Comparison of ENCODE assay signal across 8 cellular contexts in the genomic region with DNA sequence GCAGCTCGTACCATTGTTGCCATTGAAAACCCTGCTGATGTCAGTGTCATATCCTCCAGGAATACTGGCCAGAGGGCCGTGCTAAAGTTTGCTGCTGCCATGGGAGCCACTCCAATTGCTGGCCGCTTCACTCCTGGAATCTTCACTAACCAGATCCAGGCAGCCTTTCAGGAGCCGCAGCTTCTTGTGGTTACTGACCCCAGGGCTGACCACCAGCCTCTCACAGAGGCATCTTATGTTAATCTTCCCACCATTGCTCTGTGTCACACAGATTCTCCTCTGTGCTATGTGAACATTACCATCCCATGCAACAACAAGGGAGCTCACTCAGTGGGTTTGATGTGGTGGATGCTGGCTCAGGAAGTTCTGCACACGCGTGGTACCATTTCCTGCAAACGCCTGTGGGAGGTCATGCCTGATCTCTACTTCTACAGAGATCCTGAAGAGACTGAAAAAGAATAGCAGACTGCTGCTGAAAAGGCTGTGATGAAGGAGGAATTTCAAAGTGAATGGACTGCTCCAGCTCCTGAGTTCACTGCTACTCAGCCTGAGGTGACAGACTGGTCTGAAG.
DNase-seq lines count a peak whose midpoint lies in the region; ATAC-seq and TF ChIP-seq lines count a peak whose summit lies in the region.
"Not testable (repeated sequence)": the region's sequence is repeated elsewhere in the genome, so short reads cannot be mapped to it uniquely, and the experiment has no call there.

No MANE protein-coding gene starts in this region.

- not testable (repeated sequence) for H3K4me3 Mint-ChIP-seq in activated CD4-positive, alpha-beta T cell treated with anti-CD3 and anti-CD28 coated beads, Interleukin-2, amount 10 ng/mL, durations not matched to agents 24 days and 14 days
- H3K4me3 Mint-ChIP-seq in activated naive CD4-positive, alpha-beta T cell treated with anti-CD3 and anti-CD28 coated beads for 36 hours = peak overlapping the region; percentile 47
- H3K4me3 Mint-ChIP-seq in activated naive CD8-positive, alpha-beta T cell = peak overlapping the region; percentile 59
- H3K4me3 Mint-ChIP-seq in naive thymus-derived CD8-positive, alpha-beta T cell = peak overlapping the region; percentile 60 to 83 (median 76)

- H3K4me2 ChIP-seq in BLaER1 (peak overlapping the region; percentile 23; the same call in 1 of the 2 replicates), DND-41 (ENCODE audit: insufficient read depth, low read length) (peak overlapping the region; percentile 33; the same call in 1 of the 2 replicates), Loucy (ENCODE audit: low read depth, low read length, poor library complexity, severe bottlenecking) (peak overlapping the region; percentile 31)

- not testable (repeated sequence) for H3K4me1 ChIP-seq in BLaER1; Loucy (ENCODE audit: insufficient read depth, low read length, poor library complexity, severe bottlenecking)
- peaks cover 16% of the 10 kb centered on the region for H3K4me1 ChIP-seq in DND-41 (ENCODE audit: insufficient read depth, low read length)

- not testable (repeated sequence) for TF ChIP-seq CTCF in DND-41 (IDR thresholded peaks at IDR 0.05; ENCODE audit: borderline replicate concordance, extremely low read depth, low read length, poor library complexity, severe bottlenecking); Loucy (conservative IDR thresholded peaks at IDR 0.05; ENCODE audit: low read length)

- H4K20me1 ChIP-seq in BLaER1; DND-41 (ENCODE audit: insufficient read depth, low read length); Loucy (ENCODE audit: insufficient read depth, low read length, poor library complexity, severe bottlenecking): not testable (repeated sequence)

- H3K9ac ChIP-seq in BLaER1; Loucy (ENCODE audit: low read depth, low read length, poor library complexity, severe bottlenecking): not testable (repeated sequence)
- peak overlapping the region; percentile 31 for H3K9ac ChIP-seq in DND-41 (ENCODE audit: low read depth, low read length)

- DNase-seq in DND-41 (peak; percentile 71), foreskin melanocyte (peak; percentile 32)
- DNase-seq in activated CD4-positive, alpha-beta T cell treated with anti-CD3 and anti-CD28 coated beads, Interleukin-2, amount 10 ng/mL, durations not matched to agents 24 days and 14 days = peak; percentile 55
- peak; percentile 19 for DNase-seq in activated naive CD4-positive, alpha-beta T cell treated with anti-CD3 and anti-CD28 coated beads for 36 hours
- peak in 5 of 10 donors; percentile 2 to 47 (median 19) for DNase-seq in naive thymus-derived CD8-positive, alpha-beta T cell

- CTCF ChIA-PET in activated naive CD4-positive, alpha-beta T cell treated with anti-CD3 and anti-CD28 coated beads for 36 hours (lab: Charles Lee) = not testable (repeated sequence)

- 0 out of 2 replicates have a peak overlapping the region, but pooled peaks have one; percentile 43 for H2AFZ ChIP-seq in DND-41 (ENCODE audit: low read depth, low read length)
- H2AFZ ChIP-seq in Loucy (ENCODE audit: low read length) = peak overlapping the region; percentile 70; the same call in 1 of the 2 replicates

- not testable (repeated sequence) for H3K36me3 Mint-ChIP-seq in activated CD4-positive, alpha-beta T cell treated with anti-CD3 and anti-CD28 coated beads, Interleukin-2, amount 10 ng/mL, durations not matched to agents 24 days and 14 days (ENCODE audit: low read depth); activated naive CD4-positive, alpha-beta T cell treated with anti-CD3 and anti-CD28 coated beads for 36 hours (ENCODE audit: low read depth); activated naive CD8-positive, alpha-beta T cell
- peaks cover 0 to 10% (median 3%) of the 10 kb centered on the region in 3 donors for H3K36me3 Mint-ChIP-seq in naive thymus-derived CD8-positive, alpha-beta T cell

- H3K9me3 Mint-ChIP-seq in activated CD4-positive, alpha-beta T cell treated with anti-CD3 and anti-CD28 coated beads, Interleukin-2, amount 10 ng/mL, durations not matched to agents 24 days and 14 days; activated naive CD4-positive, alpha-beta T cell treated with anti-CD3 and anti-CD28 coated beads for 36 hours; activated naive CD8-positive, alpha-beta T cell (ENCODE audit: low read depth); naive thymus-derived CD8-positive, alpha-beta T cell: not testable (repeated sequence)

- peaks cover 99% of the 10 kb centered on the region for H3K27me3 ChIP-seq in BLaER1
- H3K27me3 ChIP-seq in DND-41 (ENCODE audit: insufficient read depth, low read length, poor library complexity); Loucy (ENCODE audit: insufficient read depth, low read length, poor library complexity, severe bottlenecking): not testable (repeated sequence)

- not testable (repeated sequence) for H3K79me2 ChIP-seq in DND-41 (ENCODE audit: insufficient read depth, low read length); Loucy (ENCODE audit: insufficient read depth, low read length)

- not testable (repeated sequence) for H3K27ac ChIP-seq in BLaER1
- H3K27ac ChIP-seq in DND-41 (ENCODE audit: low read length) = peak overlapping the region; percentile 67; the same call in 1 of the 2 replicates

- H3K27me3 Mint-ChIP-seq in activated CD4-positive, alpha-beta T cell treated with anti-CD3 and anti-CD28 coated beads, Interleukin-2, amount 10 ng/mL, durations not matched to agents 24 days and 14 days; activated naive CD4-positive, alpha-beta T cell treated with anti-CD3 and anti-CD28 coated beads for 36 hours (ENCODE audit: low read depth); activated naive CD8-positive, alpha-beta T cell; naive thymus-derived CD8-positive, alpha-beta T cell: not testable (repeated sequence)

- H3K4me1 Mint-ChIP-seq in activated CD4-positive, alpha-beta T cell treated with anti-CD3 and anti-CD28 coated beads, Interleukin-2, amount 10 ng/mL, durations not matched to agents 24 days and 14 days = not testable (repeated sequence)
- peaks cover 21% of the 10 kb centered on the region for H3K4me1 Mint-ChIP-seq in activated naive CD4-positive, alpha-beta T cell treated with anti-CD3 and anti-CD28 coated beads for 36 hours (ENCODE audit: low read depth)
- peaks cover 32% of the 10 kb centered on the region for H3K4me1 Mint-ChIP-seq in activated naive CD8-positive, alpha-beta T cell (ENCODE audit: low read depth)
- peaks cover 11 to 41% (median 24%) of the 10 kb centered on the region in 4 donors for H3K4me1 Mint-ChIP-seq in naive thymus-derived CD8-positive, alpha-beta T cell

- H3F3A ChIP-seq in Loucy (ENCODE audit: low read depth) = not testable (repeated sequence)

- peak; percentile 85 for ATAC-seq in DND-41 (ENCODE audit: insufficient read depth, low read depth)
- peak; percentile 39 to 45 for ATAC-seq in naive thymus-derived CD8-positive, alpha-beta T cell

- H3K9me2 ChIP-seq in Loucy (replicated peaks; ENCODE audit: low read depth, low read length) = not testable (repeated sequence)

- H3K9me3 ChIP-seq in BLaER1; DND-41 (ENCODE audit: insufficient read depth, low read length, severe bottlenecking); Loucy (ENCODE audit: insufficient read depth, low read depth, low read length): not testable (repeated sequence)

- H3K27ac Mint-ChIP-seq in activated CD4-positive, alpha-beta T cell treated with anti-CD3 and anti-CD28 coated beads, Interleukin-2, amount 10 ng/mL, durations not matched to agents 24 days and 14 days = not testable (repeated sequence)
- H3K27ac Mint-ChIP-seq in activated naive CD4-positive, alpha-beta T cell treated with anti-CD3 and anti-CD28 coated beads for 36 hours = peak overlapping the region; percentile 39
- H3K27ac Mint-ChIP-seq in activated naive CD8-positive, alpha-beta T cell = peak overlapping the region; percentile 84
- peak overlapping the region; percentile 55 to 95 (median 85) for H3K27ac Mint-ChIP-seq in naive thymus-derived CD8-positive, alpha-beta T cell

- intact Hi-C loops in activated CD4-positive, alpha-beta T cell treated with anti-CD3 and anti-CD28 coated beads, Interleukin-2, amount 10 ng/mL, durations not matched to agents 24 days and 14 days (cut with micrococcal nuclease); activated naive CD4-positive, alpha-beta T cell treated with anti-CD3 and anti-CD28 coated beads for 36 hours (cut with micrococcal nuclease): not testable (repeated sequence)

- H3K36me3 ChIP-seq in BLaER1; DND-41 (ENCODE audit: insufficient read depth, low read length); Loucy (ENCODE audit: insufficient read depth, low read length): not testable (repeated sequence)

- H3K4me3 ChIP-seq in BLaER1; DND-41 (ENCODE audit: low read depth in 1 of 2, low read length in 2 of 2); Loucy (ENCODE audit: low read length, poor library complexity, severe bottlenecking): not testable (repeated sequence)

- POLR2A ChIA-PET in naive thymus-derived CD8-positive, alpha-beta T cell (lab: Charles Lee) = interaction anchor here (1.0 kb wide), 1 partner anchor 13 kb away, joined by 4 read pairs; no protein-coding TSS in a partner anchor
